Comparison of ENCODE assay signal across 11 cellular contexts in the genomic region with DNA sequence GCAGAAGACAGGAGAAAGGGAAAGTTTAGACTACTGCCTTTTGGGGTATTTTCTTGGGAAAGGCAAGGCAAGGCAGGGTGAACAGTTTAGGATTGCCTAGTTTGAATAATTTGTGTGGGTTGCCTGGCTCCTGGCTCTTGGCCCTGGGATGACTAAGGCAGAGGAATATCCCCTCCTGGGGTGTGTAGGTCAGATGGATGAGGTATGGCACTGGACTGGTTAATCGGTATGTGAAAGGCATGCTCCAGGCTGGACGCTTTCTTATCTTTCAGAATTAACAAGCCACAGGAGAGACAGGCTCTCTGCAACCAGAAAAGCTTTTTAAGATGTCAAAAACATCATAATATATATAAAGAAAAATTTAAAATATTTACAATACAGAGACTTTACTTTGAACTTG. TPM values are rescaled to one million over a fixed set of nuclear protein-coding genes. Genes with fewer than 3 reads are reported as not detected.
A peak's percentile ranks its signal among the peaks of the same experiment; 100 is the strongest.
DNase-seq lines count a peak whose midpoint lies in the region; ATAC-seq, FAIRE-seq and TF ChIP-seq lines count a peak whose summit lies in the region.
"Had no signal": no experiment of that assay in that cellular context is flagged by ENCODE, and none has a peak within 500 bp of the region (broad histone marks: within the 10 kb centered on the region; RNA-seq: fewer than 3 reads in every experiment).

No MANE protein-coding gene starts in this region.

- no peaks in the 10 kb centered on the region for H3K79me2 ChIP-seq in hepatocyte

- H3K36me3 ChIP-seq in hepatocyte (replicated peaks; ENCODE audit: insufficient read depth, low read depth) (no peaks in the 10 kb centered on the region), gastroesophageal sphincter (no peaks in the 10 kb centered on the region)
- H3K36me3 ChIP-seq: right lobe of liver had no signal

- no peak overlapping the region for H2AFZ ChIP-seq in hepatocyte

- WGBS in hepatocyte (ENCODE audit: low lambda C conversion rate, missing lambda C conversion rate): 16% methylated on average over 2 of the region's 2 CpGs
- WGBS in gastroesophageal sphincter (ENCODE audit: low coverage in 1 of 2), 2 donors: 18 to 20% methylated on average over 1 to 2 of the region's 2 CpGs

- H3K27me3 ChIP-seq in hepatocyte: no peaks in the 10 kb centered on the region
- no peaks in the 10 kb centered on the region for H3K27me3 ChIP-seq in gastroesophageal sphincter
- H3K27me3 ChIP-seq: right lobe of liver had no signal

- H3K9me2 ChIP-seq in hepatocyte (replicated peaks; ENCODE audit: insufficient read depth): no peaks in the 10 kb centered on the region

- no peaks in the 10 kb centered on the region for H3K4me1 ChIP-seq in hepatocyte (ENCODE audit: insufficient read depth)
- no peaks in the 10 kb centered on the region for H3K4me1 ChIP-seq in gastroesophageal sphincter
- H3K4me1 ChIP-seq: Caco-2, right lobe of liver had no signal

- DNase-seq in ACHN: peak; percentile 48
- peak; percentile 11 for DNase-seq in H54 (ENCODE audit: insufficient read length, low spot score)
- DNase-seq in T1000 (lab: John Stamatoyannopoulos, UW): peak; percentile 29
- no peak for DNase-seq in hepatocyte (ENCODE audit: low spot score)
- DNase-seq in activated CD4-positive, CD25-positive, alpha-beta regulatory T cell (lab: John Stamatoyannopoulos, UW): no peak
- no peak for DNase-seq in medulla oblongata (ENCODE audit: extremely low spot score)
- no peak for DNase-seq in NCI-H2107 (lab: John Stamatoyannopoulos, UW)
- DNase-seq: Caco-2, erythroblast, right lobe of liver had no signal

- no peak overlapping the region for H3K4me3 ChIP-seq in hepatocyte
- H3K4me3 ChIP-seq in gastroesophageal sphincter: no peak overlapping the region
- H3K4me3 ChIP-seq: right lobe of liver had no signal

- no peak for TF ChIP-seq EP300 in gastroesophageal sphincter (IDR thresholded peaks at IDR 0.05)

- H3K9me3 ChIP-seq in hepatocyte (ENCODE audit: low read depth) (no peaks in the 10 kb centered on the region), gastroesophageal sphincter (no peaks in the 10 kb centered on the region)
- H3K9me3 ChIP-seq: Caco-2, right lobe of liver had no signal

- no peak for ATAC-seq in gastroesophageal sphincter
- ATAC-seq: right lobe of liver had no signal

- peak overlapping the region; percentile 38 for H3K4me2 ChIP-seq in hepatocyte

- no peak for TF ChIP-seq POLR2A in H54 (IDR thresholded peaks at IDR 0.05; ENCODE audit: low read depth, low read length)
- no peak for TF ChIP-seq POLR2A in gastroesophageal sphincter (IDR thresholded peaks at IDR 0.05)

- H3K27ac ChIP-seq in hepatocyte (peak overlapping the region; percentile 13), gastroesophageal sphincter (no peak overlapping the region)
- H3K27ac ChIP-seq: right lobe of liver had no signal

- TF ChIP-seq CTCF in hepatocyte (IDR thresholded peaks at IDR 0.05; ENCODE audit: poor library complexity) (no peak), gastroesophageal sphincter (IDR thresholded peaks at IDR 0.05) (no peak)

- peak; percentile 94 for FAIRE-seq in H54 (lab: Jason Lieb, UNC)

- no peaks in the 10 kb centered on the region for H4K20me1 ChIP-seq in hepatocyte (ENCODE audit: insufficient read depth, poor library complexity, severe bottlenecking)

- in situ Hi-C loops in ACHN (cut with HindIII; ENCODE audit: low pct_ligation_motif_present, low pct_unique_long_range_greater_than_20kb, low sequenced_read_pairs): no loop called here

RNA-seq across cellular contexts. Expression of gene STARD4, which starts 58.6 kb away (rescaled TPM):
- total RNA-seq in hepatocyte (126 and 129 TPM in 2 replicates), gastroesophageal sphincter (10 to 100 TPM in 2 of 4 donors, 1 to 10 TPM in 2; 6.0 to 19.3 (median 10.2) TPM)
- 35.0 and 39.9 TPM in 2 replicates for polyA plus RNA-seq in hepatocyte

Comparison
In these comparisons a context has a peak if more than half of its experiments do, and no peak if none do; other contexts are left out.
1. DNase-seq: peak in ACHN (single experiment), H54 (single experiment) and T1000 (single experiment); none in hepatocyte (single experiment), activated CD4-positive, CD25-positive, alpha-beta regulatory T cell (0 of 4), medulla oblongata (single experiment) and NCI-H2107 (single experiment).